Comparison of ENCODE assay signal across 12 cellular contexts in genomic region chr5:93572101-93572772, GRCh38. TPM values are rescaled to one million over a fixed set of nuclear protein-coding genes. Genes with fewer than 3 reads are reported as not detected.
DNase-seq lines count a peak whose midpoint lies in the region; ATAC-seq and TF ChIP-seq lines count a peak whose summit lies in the region.
"Had no signal": no experiment of that assay in that cellular context is flagged by ENCODE, and none has a peak within 500 bp of the region (broad histone marks: within the 10 kb centered on the region; RNA-seq: fewer than 3 reads in every experiment).

No MANE protein-coding gene starts in this region.

- H3K36me3 Mint-ChIP-seq in activated CD8-positive, alpha-beta T cell treated with anti-CD3 and anti-CD28 coated beads, Interleukin-2, amount 10 ng/mL, durations not matched to agents 7 days and 5 days (ENCODE audit: low read depth) = peaks cover 6% of the 10 kb centered on the region

- peak overlapping the region; percentile 63 for H3K27ac Mint-ChIP-seq in activated CD8-positive, alpha-beta T cell treated with anti-CD3 and anti-CD28 coated beads, Interleukin-2, amount 10 ng/mL, durations not matched to agents 7 days and 5 days

- DNase-seq in GM12865 (ENCODE audit: low read depth) (no peak), hepatocyte (ENCODE audit: low spot score) (no peak), retinal pigment epithelial cell (ENCODE audit: low read depth) (no peak), SIG-M5 (lab: John Stamatoyannopoulos, UW) (no peak)
- DNase-seq in activated CD8-positive, alpha-beta T cell treated with anti-CD3 and anti-CD28 coated beads, Interleukin-2, amount 10 ng/mL, durations not matched to agents 7 days and 5 days = no peak
- DNase-seq: NCI-H446 treated with DMSO at 0.1 percent for 48 hours had no signal

- CTCF ChIA-PET in activated CD8-positive, alpha-beta T cell treated with anti-CD3 and anti-CD28 coated beads, Interleukin-2, amount 10 ng/mL, durations not matched to agents 7 days and 5 days (lab: Charles Lee) = interaction anchor here (0.8 to 1.1 kb wide), 3 partner anchors 8 to 35 kb away, joined by 3 to 4 read pairs (median 3); partner anchors contain the start of gene NR2F1-AS1

- WGBS in hepatocyte (ENCODE audit: low lambda C conversion rate, missing lambda C conversion rate) = 12% methylated on average over 46 of the region's 46 CpGs

- H4K20me1 ChIP-seq in hepatocyte (ENCODE audit: insufficient read depth, poor library complexity, severe bottlenecking) = no peaks in the 10 kb centered on the region

- no peaks in the 10 kb centered on the region for H3K79me2 ChIP-seq in hepatocyte

- peaks cover 99% of the 10 kb centered on the region for H3K27me3 ChIP-seq in hepatocyte

- no peaks in the 10 kb centered on the region for H3K9me2 ChIP-seq in hepatocyte (replicated peaks; ENCODE audit: insufficient read depth)

- H3K27ac ChIP-seq in hepatocyte = no peak overlapping the region
- H3K27ac ChIP-seq: ascending aorta had no signal

- TF ChIP-seq CTCF in GM12865 (IDR thresholded peaks at IDR 0.05; ENCODE audit: insufficient read depth, low read depth, low read length, missing control alignments) (no peak), hepatocyte (IDR thresholded peaks at IDR 0.05; ENCODE audit: poor library complexity) (no peak), retinal pigment epithelial cell (conservative IDR thresholded peaks at IDR 0.05; ENCODE audit: low read depth, low read length) (no peak)

- peaks cover 82% of the 10 kb centered on the region for H3K27me3 Mint-ChIP-seq in activated CD8-positive, alpha-beta T cell treated with anti-CD3 and anti-CD28 coated beads, Interleukin-2, amount 10 ng/mL, durations not matched to agents 7 days and 5 days (ENCODE audit: low read depth)

- no peaks in the 10 kb centered on the region for H3K36me3 ChIP-seq in hepatocyte (replicated peaks; ENCODE audit: insufficient read depth, low read depth)
- H3K36me3 ChIP-seq: ascending aorta had no signal

- H3K4me1 Mint-ChIP-seq in activated CD8-positive, alpha-beta T cell treated with anti-CD3 and anti-CD28 coated beads, Interleukin-2, amount 10 ng/mL, durations not matched to agents 7 days and 5 days (ENCODE audit: low read depth) = peaks cover 10% of the 10 kb centered on the region

- no peaks in the 10 kb centered on the region for H3K9me3 Mint-ChIP-seq in activated CD8-positive, alpha-beta T cell treated with anti-CD3 and anti-CD28 coated beads, Interleukin-2, amount 10 ng/mL, durations not matched to agents 7 days and 5 days (ENCODE audit: insufficient read depth)
- H3K9me3 Mint-ChIP-seq: T-helper 2 cell treated with Interferon-gamma antibody and Interleukin-4, amounts not matched to agents 5 μg/mL and 100 μg/mL, for 36 hours had no signal

- H3K9me3 ChIP-seq in hepatocyte (ENCODE audit: low read depth) = no peaks in the 10 kb centered on the region
- H3K9me3 ChIP-seq: ascending aorta had no signal

- peak overlapping the region; percentile 72 for H3K4me2 ChIP-seq in hepatocyte

- peak overlapping the region; percentile 35 for H3K4me3 Mint-ChIP-seq in activated CD8-positive, alpha-beta T cell treated with anti-CD3 and anti-CD28 coated beads, Interleukin-2, amount 10 ng/mL, durations not matched to agents 7 days and 5 days
- H3K4me3 Mint-ChIP-seq: T-helper 2 cell treated with Interferon-gamma antibody and Interleukin-4, amounts not matched to agents 5 μg/mL and 100 μg/mL, for 36 hours had no signal

- peak overlapping the region; percentile 45 for H3K4me3 ChIP-seq in GM12865 (ENCODE audit: low read depth, low read length)
- no peak overlapping the region for H3K4me3 ChIP-seq in hepatocyte
- peak overlapping the region; percentile 55 for H3K4me3 ChIP-seq in retinal pigment epithelial cell (ENCODE audit: low read length)
- H3K4me3 ChIP-seq: lung had no signal

- peaks cover 14% of the 10 kb centered on the region for H3K4me1 ChIP-seq in hepatocyte (ENCODE audit: insufficient read depth)
- H3K4me1 ChIP-seq: ascending aorta had no signal

- ATAC-seq in activated CD8-positive, alpha-beta T cell treated with anti-CD3 and anti-CD28 coated beads, Interleukin-2, amount 10 ng/mL, durations not matched to agents 7 days and 5 days = no peak
- ATAC-seq in HG03342 (IDR thresholded peaks at IDR 0.05; ENCODE audit: unreplicated experiment) (no peak), HG02623 (IDR thresholded peaks at IDR 0.05; ENCODE audit: unreplicated experiment) (no peak), HG03095 (IDR thresholded peaks at IDR 0.05; ENCODE audit: unreplicated experiment) (no peak)

- POLR2A ChIA-PET in activated CD8-positive, alpha-beta T cell treated with anti-CD3 and anti-CD28 coated beads, Interleukin-2, amount 10 ng/mL, durations not matched to agents 7 days and 5 days (lab: Charles Lee) = no interaction called here

- H2AFZ ChIP-seq in hepatocyte = no peak overlapping the region

RNA-seq across cellular contexts. Expression of gene NR2F1-AS1, which starts 8.8 kb away (rescaled TPM):
- not detected for total RNA-seq in activated CD8-positive, alpha-beta T cell treated with anti-CD3 and anti-CD28 coated beads, Interleukin-2, amount 10 ng/mL, durations not matched to agents 7 days and 5 days
- total RNA-seq in hepatocyte = 8.2 and 8.4 TPM in 2 replicates
- polyA plus RNA-seq in hepatocyte = 8.6 and 9.3 TPM in 2 replicates

RNA-seq across cellular contexts. Expression of gene NR2F1, which starts 10.8 kb away (rescaled TPM):
- not detected for total RNA-seq in activated CD8-positive, alpha-beta T cell treated with anti-CD3 and anti-CD28 coated beads, Interleukin-2, amount 10 ng/mL, durations not matched to agents 7 days and 5 days
- total RNA-seq in hepatocyte = 15.9 and 19.9 TPM in 2 replicates
- 7.3 and 8.9 TPM in 2 replicates for polyA plus RNA-seq in hepatocyte

Comparison
In these comparisons a context has a peak if more than half of its experiments do, and no peak if none do; other contexts are left out.
1. RNA of gene NR2F1, which starts 10.8 kb away (total RNA-seq): 15.9 to 19.9 TPM in hepatocyte; not detected in activated CD8-positive, alpha-beta T cell treated with anti-CD3 and anti-CD28 coated beads, Interleukin-2, amount 10 ng/mL, durations not matched to agents 7 days and 5 days; every median in the first group is over 10 times any median in the second.